ENCODE assay signal across 15 cellular contexts in genomic region chr9:115531410-115532130, GRCh38.
DNase-seq lines count a peak whose midpoint lies in the region; ATAC-seq and TF ChIP-seq lines count a peak whose summit lies in the region.
"Had no signal": no experiment of that assay in that cellular context is flagged by ENCODE, and none has a peak within 500 bp of the region (broad histone marks: within the 10 kb centered on the region; RNA-seq: fewer than 3 reads in every experiment).

No MANE protein-coding gene starts in this region.

- H3K79me2 ChIP-seq in fibroblast of lung (ENCODE audit: control insufficient read depth, insufficient read depth, low read length), result no peaks in the 10 kb centered on the region

- peak overlapping the region; percentile 45 for H3K4me2 ChIP-seq in fibroblast of lung (ENCODE audit: extremely low read depth, insufficient read depth, low read length)

- H3K9me3 ChIP-seq in fibroblast of lung (ENCODE audit: control insufficient read depth, insufficient read depth, low read depth, low read length), result no peaks in the 10 kb centered on the region

- no peaks in the 10 kb centered on the region for H3K4me1 Mint-ChIP-seq in nephron progenitor cell
- H3K4me1 Mint-ChIP-seq: activated naive CD8-positive, alpha-beta T cell treated with anti-CD3 and anti-CD28 coated beads, Interleukin-2, amount 50 U/mL, for 24 hours; B cell; natural killer cell had no signal

- peak overlapping the region; percentile 3 for H3K27ac Mint-ChIP-seq in nephron progenitor cell
- H3K27ac Mint-ChIP-seq: activated CD4-positive, alpha-beta memory T cell treated with anti-CD3 and anti-CD28 coated beads for 36 hours; activated naive CD8-positive, alpha-beta T cell treated with anti-CD3 and anti-CD28 coated beads, Interleukin-2, amount 50 U/mL, for 24 hours; B cell; natural killer cell had no signal

- H3K27me3 Mint-ChIP-seq in nephron progenitor cell (ENCODE audit: low read depth, poor library complexity), result peaks cover 6% of the 10 kb centered on the region

- H3K9ac ChIP-seq in fibroblast of lung (ENCODE audit: insufficient read depth, low read length), result no peak overlapping the region

- TF ChIP-seq CTCF in fibroblast of lung (conservative IDR thresholded peaks at IDR 0.05 in 1 of 2, IDR thresholded peaks at IDR 0.05 in 1 of 2; ENCODE audit: low read depth in 1 of 2, low read length in 2 of 2) (no peak), nephron progenitor cell (IDR thresholded peaks at IDR 0.05) (no peak), RWPE1 (conservative IDR thresholded peaks at IDR 0.05; ENCODE audit: low read depth) (no peak)

- no peak overlapping the region for H3K4me3 Mint-ChIP-seq in nephron progenitor cell
- H3K4me3 Mint-ChIP-seq: activated CD4-positive, alpha-beta memory T cell treated with anti-CD3 and anti-CD28 coated beads for 36 hours; activated naive CD8-positive, alpha-beta T cell treated with anti-CD3 and anti-CD28 coated beads, Interleukin-2, amount 50 U/mL, for 24 hours; B cell; natural killer cell had no signal

- no peaks in the 10 kb centered on the region for H4K20me1 ChIP-seq in fibroblast of lung (ENCODE audit: control insufficient read depth, extremely low read depth, insufficient read depth, low read length)

- DNase-seq in AG20443 (ENCODE audit: low spot score) (peak; percentile 87), NCI-H226 (peak; percentile 66), fibroblast of lung (ENCODE audit: low read depth in 2 of 2) (peak; percentile 64 to 94), nephron progenitor cell (no peak), NCI-H2171 treated with DMSO at 0.1 percent for 48 hours (lab: John Stamatoyannopoulos, UW) (no peak), RWPE1 (ENCODE audit: low spot score) (no peak)
- DNase-seq: activated CD4-positive, alpha-beta memory T cell treated with anti-CD3 and anti-CD28 coated beads for 36 hours; activated naive CD8-positive, alpha-beta T cell treated with anti-CD3 and anti-CD28 coated beads, Interleukin-2, amount 50 U/mL, for 24 hours; natural killer cell; NCI-H1694 treated with DMSO at 0.1 percent for 48 hours; NCI-H524 had no signal

- no peak overlapping the region for H3K4me3 ChIP-seq in fibroblast of lung (replicated peaks in 1 of 4; ENCODE audit: control extremely low read depth in 1 of 4, insufficient read depth in 1 of 4, low read depth in 3 of 4, low read length in 4 of 4)
- H3K4me3 ChIP-seq: coronary artery had no signal

- ATAC-seq in HG02571 (IDR thresholded peaks at IDR 0.05; ENCODE audit: unreplicated experiment) (no peak), GM19324 (IDR thresholded peaks at IDR 0.05; ENCODE audit: low FRiP score, unreplicated experiment) (no peak)
- ATAC-seq: activated naive CD8-positive, alpha-beta T cell treated with anti-CD3 and anti-CD28 coated beads, Interleukin-2, amount 50 U/mL, for 24 hours; natural killer cell had no signal

- peaks cover 4% of the 10 kb centered on the region for H3K9me3 Mint-ChIP-seq in nephron progenitor cell
- H3K9me3 Mint-ChIP-seq: activated CD4-positive, alpha-beta memory T cell treated with anti-CD3 and anti-CD28 coated beads for 36 hours; activated naive CD8-positive, alpha-beta T cell treated with anti-CD3 and anti-CD28 coated beads, Interleukin-2, amount 50 U/mL, for 24 hours had no signal

- CTCF ChIA-PET in RWPE1 (lab: Yijun Ruan, JAX), result no interaction called here

- H3K27ac ChIP-seq in fibroblast of lung (ENCODE audit: insufficient read depth, low read length), result peak overlapping the region; percentile 61
- no peak overlapping the region for H3K27ac ChIP-seq in RWPE1

- no peak overlapping the region for H2AFZ ChIP-seq in fibroblast of lung (ENCODE audit: low read length)

- H3K36me3 ChIP-seq in fibroblast of lung (ENCODE audit: control insufficient read depth, insufficient read depth, low read length), result no peaks in the 10 kb centered on the region

- POLR2A ChIA-PET in RWPE1 (lab: Yijun Ruan, JAX; ENCODE audit: low non-redundant PET), result no interaction called here

- H3K27me3 ChIP-seq in fibroblast of lung (ENCODE audit: control insufficient read depth, insufficient read depth, low read length), result no peaks in the 10 kb centered on the region

- peaks cover 3% of the 10 kb centered on the region for H3K4me1 ChIP-seq in fibroblast of lung (ENCODE audit: control insufficient read depth, extremely low read depth, insufficient read depth, low read length)

- H3K36me3 Mint-ChIP-seq in nephron progenitor cell (ENCODE audit: low read depth), result no peaks in the 10 kb centered on the region
- H3K36me3 Mint-ChIP-seq: activated CD4-positive, alpha-beta memory T cell treated with anti-CD3 and anti-CD28 coated beads for 36 hours; natural killer cell had no signal

Comparison
In these comparisons a context has a peak if more than half of its experiments do, and no peak if none do; other contexts are left out.
1. DNase-seq: peak in AG20443 (single experiment), NCI-H226 (single experiment) and fibroblast of lung (2 of 2); none in nephron progenitor cell (single experiment), NCI-H2171 treated with DMSO at 0.1 percent for 48 hours (single experiment) and RWPE1 (single experiment).